Comparison of ENCODE assay signal across 8 cellular contexts in genomic region chr11:28107726-28108618, GRCh38. TPM values are rescaled to one million over a fixed set of nuclear protein-coding genes. Genes with fewer than 3 reads are reported as not detected.
DNase-seq lines count a peak whose midpoint lies in the region; ATAC-seq and TF ChIP-seq lines count a peak whose summit lies in the region.

Gene KIF18A, minus strand, starts transcription at chr11:28108156. Its CDS starts 10,209 bp downstream, at chr11:28097947.
Gene METTL15, plus strand, starts transcription at chr11:28108388. Its CDS starts 4,947 bp downstream, at chr11:28113335.

- H3K4me1 Mint-ChIP-seq in activated CD8-positive, alpha-beta memory T cell treated with anti-CD3 and anti-CD28 coated beads, Interleukin-2, amount 10 ng/mL, durations not matched to agents 7 days and 5 days, result peaks cover 53% of the 10 kb centered on the region
- H3K4me1 Mint-ChIP-seq in endodermal cell, result peaks cover 17% of the 10 kb centered on the region

- ATAC-seq in GM21381 (IDR thresholded peaks at IDR 0.05; ENCODE audit: unreplicated experiment), result peak; percentile 92
- peak; percentile 88 for ATAC-seq in activated CD8-positive, alpha-beta memory T cell treated with anti-CD3 and anti-CD28 coated beads, Interleukin-2, amount 10 ng/mL, durations not matched to agents 7 days and 5 days

- no peaks in the 10 kb centered on the region for H3K27me3 ChIP-seq in NT2/D1 (ENCODE audit: insufficient read depth, insufficient read length)
- H3K27me3 ChIP-seq in endodermal cell (ENCODE audit: control insufficient read depth, insufficient read depth, low read length, poor library complexity, severe bottlenecking), result no peaks in the 10 kb centered on the region

- peaks cover 16% of the 10 kb centered on the region for H3K36me3 Mint-ChIP-seq in activated CD8-positive, alpha-beta memory T cell treated with anti-CD3 and anti-CD28 coated beads, Interleukin-2, amount 10 ng/mL, durations not matched to agents 7 days and 5 days
- H3K36me3 Mint-ChIP-seq in endodermal cell (ENCODE audit: low read depth), result no peaks in the 10 kb centered on the region

- DNase-seq in COR-L47 (lab: John Stamatoyannopoulos, UW) (peak; percentile 99), HUDEP-2 (lab: John Stamatoyannopoulos, UW; ENCODE audit: unreplicated experiment in 76 of 76) (peak; percentile 33 to 100 (median 99)), NT2/D1 (ENCODE audit: low read depth, low spot score) (peak; percentile 94), endodermal cell (peak; percentile 100), mesenteric fat pad (ENCODE audit: low spot score) (peak; percentile 100)
- DNase-seq in activated CD8-positive, alpha-beta memory T cell treated with anti-CD3 and anti-CD28 coated beads, Interleukin-2, amount 10 ng/mL, durations not matched to agents 7 days and 5 days, result peak; percentile 100
- peak; percentile 98 for DNase-seq in stimulated activated CD8-positive, alpha-beta memory T cell treated with anti-CD3 and anti-CD28 coated beads, Interleukin-15, amount 100 ng/mL, for 24 hours (ENCODE audit: low read depth)

- no peak for TF ChIP-seq CTCF in endodermal cell (conservative IDR thresholded peaks at IDR 0.05)

- peak within 1 kb of the TSS; percentile 67 for H3K4me3 ChIP-seq in NT2/D1 (ENCODE audit: insufficient read length, low read depth)
- peak within 1 kb of the TSS; percentile 99 for H3K4me3 ChIP-seq in endodermal cell (ENCODE audit: low read length)

- H3K36me3 ChIP-seq in NT2/D1 (ENCODE audit: insufficient read depth, insufficient read length, low read length) (peaks cover 5% of the 10 kb centered on the region), endodermal cell (ENCODE audit: control insufficient read depth, insufficient read depth, low read length) (no peaks in the 10 kb centered on the region)

- peak within 1 kb of the TSS; percentile 100 for H3K27ac Mint-ChIP-seq in activated CD8-positive, alpha-beta memory T cell treated with anti-CD3 and anti-CD28 coated beads, Interleukin-2, amount 10 ng/mL, durations not matched to agents 7 days and 5 days
- H3K27ac Mint-ChIP-seq in endodermal cell, result peak within 1 kb of the TSS; percentile 99

- no peaks in the 10 kb centered on the region for H3K27me3 Mint-ChIP-seq in activated CD8-positive, alpha-beta memory T cell treated with anti-CD3 and anti-CD28 coated beads, Interleukin-2, amount 10 ng/mL, durations not matched to agents 7 days and 5 days
- no peaks in the 10 kb centered on the region for H3K27me3 Mint-ChIP-seq in endodermal cell (ENCODE audit: insufficient read depth)

- H3K9me3 ChIP-seq in NT2/D1 (ENCODE audit: insufficient read depth, low read length) (no peaks in the 10 kb centered on the region), endodermal cell (ENCODE audit: control insufficient read depth, low read length) (no peaks in the 10 kb centered on the region)

- peak within 1 kb of the TSS; percentile 59 for H3K27ac ChIP-seq in endodermal cell (ENCODE audit: low read depth, low read length)

- peak within 1 kb of the TSS; percentile 99 for H3K4me3 Mint-ChIP-seq in activated CD8-positive, alpha-beta memory T cell treated with anti-CD3 and anti-CD28 coated beads, Interleukin-2, amount 10 ng/mL, durations not matched to agents 7 days and 5 days
- peak within 1 kb of the TSS; percentile 96 for H3K4me3 Mint-ChIP-seq in endodermal cell

- H3K9me3 Mint-ChIP-seq in activated CD8-positive, alpha-beta memory T cell treated with anti-CD3 and anti-CD28 coated beads, Interleukin-2, amount 10 ng/mL, durations not matched to agents 7 days and 5 days (ENCODE audit: low read depth), result no peaks in the 10 kb centered on the region
- no peaks in the 10 kb centered on the region for H3K9me3 Mint-ChIP-seq in endodermal cell

- CTCF ChIA-PET in activated CD8-positive, alpha-beta memory T cell treated with anti-CD3 and anti-CD28 coated beads, Interleukin-2, amount 10 ng/mL, durations not matched to agents 7 days and 5 days (lab: Charles Lee), result interaction anchor here (1.0 to 1.1 kb wide), 2 partner anchors 11 kb away, joined by 3 read pairs; no protein-coding TSS in a partner anchor

- H3K4me1 ChIP-seq in NT2/D1 (ENCODE audit: insufficient read depth, insufficient read length) (no peaks in the 10 kb centered on the region), endodermal cell (ENCODE audit: control insufficient read depth, insufficient read depth, low read length) (peaks cover 4% of the 10 kb centered on the region)

- WGBS in endodermal cell (ENCODE audit: insufficient coverage in 1 of 2, insufficient read length in 1 of 2), 2 experiments, result 0% methylated on average over 7 to 38 of the region's 38 CpGs

- H3K9ac ChIP-seq in NT2/D1 (ENCODE audit: insufficient read length, low read depth) (peak within 1 kb of the TSS; percentile 79), endodermal cell (ENCODE audit: extremely low read depth, low read length, poor library complexity, severe bottlenecking) (peak within 1 kb of the TSS; percentile 80)

RNA-seq across cellular contexts. Expression of gene KIF18A, which starts in this region (rescaled TPM):
- total RNA-seq in activated CD8-positive, alpha-beta memory T cell treated with anti-CD3 and anti-CD28 coated beads, Interleukin-2, amount 10 ng/mL, durations not matched to agents 7 days and 5 days, result 10 to 100 TPM; 26.6 to 35.5 TPM
- 10 to 100 TPM; 17.7 to 24.4 TPM for total RNA-seq in endodermal cell
- 24.4 TPM for polyA plus RNA-seq in endodermal cell (2013, experiment 1 of 2)
- polyA plus RNA-seq in endodermal cell (2013, experiment 2 of 2), result 29.5 TPM
- 0.32 TPM for total RNA-seq in mesenteric fat pad

RNA-seq across cellular contexts. Expression of gene METTL15, which starts in this region (rescaled TPM):
- 10 to 100 TPM; 13.6 to 18.0 TPM for total RNA-seq in activated CD8-positive, alpha-beta memory T cell treated with anti-CD3 and anti-CD28 coated beads, Interleukin-2, amount 10 ng/mL, durations not matched to agents 7 days and 5 days
- total RNA-seq in endodermal cell (10 to 100 TPM; 17.1 to 20.4 TPM), mesenteric fat pad (7.7 TPM)
- 10.7 TPM for polyA plus RNA-seq in endodermal cell (2013, experiment 1 of 2)
- polyA plus RNA-seq in endodermal cell (2013, experiment 2 of 2), result 13.1 TPM

Comparison
In these comparisons a context has a peak if more than half of its experiments do, and no peak if none do; other contexts are left out.
1. Peak in every context shown above with its lines: DNase-seq, ATAC-seq, H3K4me3 ChIP-seq and H3K27ac ChIP-seq.
2. RNA of gene KIF18A (total RNA-seq): 26.6 to 35.5 TPM in activated CD8-positive, alpha-beta memory T cell treated with anti-CD3 and anti-CD28 coated beads, Interleukin-2, amount 10 ng/mL, durations not matched to agents 7 days and 5 days and 17.7 to 24.4 TPM in endodermal cell; 0.32 TPM in mesenteric fat pad (single experiment); every median in the first group is over 10 times any median in the second.